Comparison of ENCODE assay signal across 31 cellular contexts in the genomic region with DNA sequence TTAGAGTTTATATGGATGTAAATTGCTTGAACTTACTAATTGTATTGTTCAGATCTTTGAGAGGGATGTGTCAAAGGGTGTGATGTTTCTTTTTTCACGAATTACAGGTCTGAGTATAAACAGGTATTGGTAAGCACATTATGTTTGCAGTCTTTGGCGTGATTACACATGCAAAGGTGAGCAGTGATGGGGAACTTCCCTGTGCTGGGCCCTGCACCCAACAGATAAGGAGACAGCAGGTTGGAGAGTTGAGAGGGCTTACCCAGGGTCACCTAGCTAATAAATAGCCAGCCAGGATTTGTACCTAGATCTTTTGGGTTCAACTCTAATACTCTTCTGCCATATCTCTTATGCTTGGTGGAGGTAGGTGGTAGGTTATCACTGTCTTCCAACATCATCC.
"Had no signal": no experiment of that assay in that cellular context is flagged by ENCODE, and none has a peak within 500 bp of the region (broad histone marks: within the 10 kb centered on the region; RNA-seq: fewer than 3 reads in every experiment).

No MANE protein-coding gene starts in this region.

- FAIRE-seq: bronchial epithelial cell had no signal

- ATAC-seq: activated CD8-positive, alpha-beta memory T cell treated with anti-CD3 and anti-CD28 coated beads, Interleukin-2, amount 10 ng/mL, durations not matched to agents 7 days and 5 days; activated naive CD8-positive, alpha-beta T cell treated with anti-CD3 and anti-CD28 coated beads, Interleukin-2, amount 50 U/mL, for 24 hours had no signal

- H3K27ac ChIP-seq: VCaP had no signal

- DNase-seq: activated CD4-positive, alpha-beta memory T cell treated with anti-CD3 and anti-CD28 coated beads, Interleukin-2, amount 10 ng/mL, durations not matched to agents 7 days and 5 days; activated CD4-positive, alpha-beta T cell treated with anti-CD3 and anti-CD28 coated beads for 1 hour; activated CD4-positive, alpha-beta T cell treated with anti-CD3 and anti-CD28 coated beads for 48 hours; activated CD4-positive, CD25-positive, alpha-beta regulatory T cell; activated CD8-positive, alpha-beta memory T cell treated with anti-CD3 and anti-CD28 coated beads for 24 hours; activated CD8-positive, alpha-beta memory T cell treated with anti-CD3 and anti-CD28 coated beads, Interleukin-2, amount 10 ng/mL, durations not matched to agents 7 days and 5 days; activated CD8-positive, alpha-beta memory T cell treated with anti-CD3 and anti-CD28 coated beads, Interleukin-2, amount 50 U/mL, for 48 hours; activated effector memory CD4-positive, alpha-beta T cell treated with Interleukin-2 at 50 U/mL for 16 hours; activated naive CD4-positive, alpha-beta T cell treated with anti-CD3 and anti-CD28 coated beads, Interleukin-2, amount 10 ng/mL, durations not matched to agents 7 days and 5 days; activated naive CD8-positive, alpha-beta T cell treated with anti-CD3 and anti-CD28 coated beads, Interleukin-2, amount 50 U/mL, for 24 hours; activated T-cell treated with anti-CD3 and anti-CD28 coated beads, Interleukin-2, amount 50 U/mL, for 48 hours; anterior cingulate cortex; caudate nucleus; cerebellar nuclear complex; MM.1S; NCI-H1092; NCI-H1436 treated with DMSO at 0.1 percent for 48 hours; NCI-H1694 treated with DMSO at 0.1 percent for 48 hours; NCI-H2029; NCI-H345; NCI-H524 treated with DMSO at 0.1 percent for 48 hours; NCI-H748 treated with DMSO at 0.1 percent for 48 hours; NK-92 treated with Interleukin-12 subunit alpha and Interleukin-12 subunit beta, amount 100 ng/mL, for 24 hours; OCI-M1; Right ventricle myocardium superior; SW 1271; T-helper 1 cell; T-helper 2 cell; T-helper 9 cell had no signal
